ENCODE assay signal across 9 cellular contexts in the genomic region with DNA sequence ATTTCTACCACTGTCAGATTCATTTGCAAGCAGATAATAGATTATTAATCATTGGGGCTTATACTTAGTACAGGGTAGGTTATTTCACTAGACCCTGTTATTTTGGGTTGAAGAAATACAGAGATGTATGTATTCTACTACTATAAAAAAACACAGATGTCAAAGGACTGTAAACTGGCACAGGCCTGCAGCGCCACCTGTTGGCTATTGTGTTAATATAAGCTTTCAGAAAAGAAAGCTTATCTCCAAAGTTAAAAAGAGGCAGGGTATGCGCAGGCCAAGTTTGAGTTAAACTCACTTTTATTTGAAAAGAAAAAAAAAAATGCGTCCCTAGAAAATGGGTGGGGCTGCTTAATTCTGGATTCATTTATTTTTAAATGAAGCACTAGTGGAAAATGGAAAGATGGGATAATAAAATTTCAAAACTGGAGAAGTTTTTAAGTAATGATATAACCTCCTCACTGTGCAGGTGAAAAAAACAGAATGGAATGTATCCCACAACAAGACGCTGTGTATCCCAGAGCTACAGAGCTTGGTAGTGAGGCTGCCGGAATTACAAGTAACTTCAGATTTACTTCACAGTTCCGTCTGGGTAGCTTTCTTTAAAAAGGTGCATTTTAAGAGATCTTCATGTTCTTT.
A peak's percentile ranks its signal among the peaks of the same experiment; 100 is the strongest.
DNase-seq lines count a peak whose midpoint lies in the region; TF ChIP-seq lines count a peak whose summit lies in the region.
"Had no signal": no experiment of that assay in that cellular context is flagged by ENCODE, and none has a peak within 500 bp of the region (broad histone marks: within the 10 kb centered on the region; RNA-seq: fewer than 3 reads in every experiment).

No MANE protein-coding gene starts in this region.

- WGBS in ovary, 3 donors, result 26 to 39% (median 33%) methylated on average over 6 of the region's 6 CpGs
- WGBS in tibial nerve, 2 donors, result 16 to 21% methylated on average over 6 of the region's 6 CpGs

- no peaks in the 10 kb centered on the region for H3K9me3 ChIP-seq in ovary
- peaks cover 0 to 4% (median 0%) of the 10 kb centered on the region in 4 donors for H3K9me3 ChIP-seq in tibial nerve
- H3K9me3 ChIP-seq: BLaER1 had no signal

- H3K36me3 ChIP-seq in ovary, result no peaks in the 10 kb centered on the region
- H3K36me3 ChIP-seq in tibial nerve, result no peaks in the 10 kb centered on the region
- H3K36me3 ChIP-seq: BLaER1 had no signal

- TF ChIP-seq EP300 in ovary (IDR thresholded peaks at IDR 0.05) (no peak), tibial nerve (IDR thresholded peaks at IDR 0.05) (no peak)

- H3K27ac ChIP-seq in ovary, result no peak overlapping the region
- peak overlapping the region in 3 of 4 donors; percentile 5 to 75 (median 12) for H3K27ac ChIP-seq in tibial nerve

- intact Hi-C loops in ovary (cut with DNase I), result loop anchor here in 1 of 4 donors (10.0 kb wide), 2 partner anchors 84 to 154 kb away; no protein-coding TSS in a partner anchor

- H3K4me1 ChIP-seq in ovary (ENCODE audit: insufficient read depth) (no peaks in the 10 kb centered on the region), tibial nerve (peaks cover 0 to 24% (median 2%) of the 10 kb centered on the region in 4 donors)

- H3K27me3 ChIP-seq in ovary (no peaks in the 10 kb centered on the region), tibial nerve (no peaks in the 10 kb centered on the region)
- H3K27me3 ChIP-seq: BLaER1 had no signal

- TF ChIP-seq CTCF in ovary (IDR thresholded peaks at IDR 0.05) (peak; percentile 59 to 79 (median 65)), tibial nerve (IDR thresholded peaks at IDR 0.05) (peak; percentile 82 to 88 (median 85))

- no peak for TF ChIP-seq POLR2A in ovary (IDR thresholded peaks at IDR 0.05)
- TF ChIP-seq POLR2A in tibial nerve (IDR thresholded peaks at IDR 0.05), result no peak

- DNase-seq in DMS 273 (lab: John Stamatoyannopoulos, UW; ENCODE audit: unreplicated experiment), result peak; percentile 75
- DNase-seq in DMS 273 treated with DMSO at 0.1 percent for 48 hours (lab: John Stamatoyannopoulos, UW), result no peak
- DNase-seq in HPDE6-E6E7 (ENCODE audit: extremely low spot score), result peak; percentile 1
- DNase-seq in SIG-M5 (lab: John Stamatoyannopoulos, UW), result peak; percentile 6
- DNase-seq in activated effector memory CD4-positive, alpha-beta T cell treated with anti-CD3 and anti-CD28 coated beads, Interleukin-2, amount 50 U/mL, for 16 hours, result peak; percentile 86
- DNase-seq in germinal center (ENCODE audit: low spot score), result peak; percentile 11
- DNase-seq in ovary, result peak; percentile 35 to 76 (median 72)
- peak; percentile 66 to 90 for DNase-seq in tibial nerve (ENCODE audit: low spot score in 2 of 2)

- H3K4me3 ChIP-seq in ovary, result no peak overlapping the region
- H3K4me3 ChIP-seq in tibial nerve, result no peak overlapping the region
- H3K4me3 ChIP-seq: BLaER1 had no signal

Comparison
In these comparisons a context has a peak if more than half of its experiments do, and no peak if none do; other contexts are left out.
1. H3K27ac ChIP-seq: peak in tibial nerve (3 of 4); none in ovary (0 of 2).